20 cellular contexts compared by ENCODE assay signal in genomic region chr1:93671090-93671743, GRCh38. TPM values are rescaled to one million over a fixed set of nuclear protein-coding genes. Genes with fewer than 3 reads are reported as not detected.
DNase-seq lines count a peak whose midpoint lies in the region; ATAC-seq and TF ChIP-seq lines count a peak whose summit lies in the region.
"Had no signal": no experiment of that assay in that cellular context is flagged by ENCODE, and none has a peak within 500 bp of the region (broad histone marks: within the 10 kb centered on the region; RNA-seq: fewer than 3 reads in every experiment).

No MANE protein-coding gene starts in this region.

- H3K27ac ChIP-seq in heart left ventricle (peak overlapping the region in 9 of 12 donors; percentile 30 to 77 (median 73)), VCaP (peak overlapping the region; percentile 26), mesodermal cell (ENCODE audit: low read depth, low read length, severe bottlenecking) (peak overlapping the region; percentile 1), transverse colon (peak overlapping the region; percentile 13 to 74 (median 68))
- H3K27ac ChIP-seq: SK-N-MC had no signal

- no peak overlapping the region for H3K4me3 ChIP-seq in heart left ventricle
- no peak overlapping the region for H3K4me3 ChIP-seq in mesodermal cell (ENCODE audit: extremely low read depth, insufficient read depth, low read length, poor library complexity, severe bottlenecking)
- H3K4me3 ChIP-seq in transverse colon, result no peak overlapping the region
- H3K4me3 ChIP-seq: SK-N-MC had no signal

- H3K27me3 ChIP-seq in heart left ventricle (no peaks in the 10 kb centered on the region), transverse colon (no peaks in the 10 kb centered on the region)

- intact Hi-C loops in heart left ventricle (cut with DNase I), result loop anchor here in 1 of 10 donors (5.0 kb wide), 1 partner anchor 34 kb away; no protein-coding TSS in a partner anchor
- intact Hi-C loops in left cardiac atrium (cut with DNase I), result no loop called here
- intact Hi-C loops in transverse colon (cut with DNase I; ENCODE audit: low total_unique reads), result no loop called here

- 93 to 96% (median 95%) methylated on average over 12 of the region's 12 CpGs for WGBS in heart left ventricle, 4 donors
- 86 to 97% methylated on average over 4 to 11 of the region's 12 CpGs for WGBS in mesodermal cell (ENCODE audit: insufficient coverage in 2 of 2), 2 experiments
- 82 to 98% methylated on average over 4 to 12 of the region's 12 CpGs for WGBS in transverse colon (ENCODE audit: low coverage in 1 of 2), 2 donors

- DNase-seq in heart left ventricle (no peak), left cardiac atrium (no peak), transverse colon (no peak), DMS 273 (lab: John Stamatoyannopoulos, UW; ENCODE audit: unreplicated experiment) (no peak), NCI-H1092 treated with DMSO at 0.1 percent for 48 hours (lab: John Stamatoyannopoulos, UW) (no peak)
- DNase-seq: 8988T; activated CD4-positive, alpha-beta T cell treated with anti-CD3 and anti-CD28 coated beads for 4 hours; activated gamma-delta T cell treated with Interleukin-2 at 50 U/mL for 16 hours; activated T-cell treated with anti-CD3 and anti-CD28 coated beads, Interleukin-2, amount 50 U/mL, for 1 hour; CD4-positive, alpha-beta memory T cell; central memory CD4-positive, alpha-beta T cell; NCI-H1092; NCI-H187 treated with DMSO at 0.1 percent for 48 hours; NCI-H2227 treated with DMSO at 0.1 percent for 48 hours; nephron progenitor cell; stimulated activated CD4-positive, alpha-beta T cell treated with anti-CD3 and anti-CD28 coated beads, Interleukin-4, amount 100 ng/mL, for 1 hour had no signal

- TF ChIP-seq POLR2A in heart left ventricle (IDR thresholded peaks at IDR 0.05) (no peak), transverse colon (IDR thresholded peaks at IDR 0.05) (no peak)

- no peak for ATAC-seq in heart left ventricle
- ATAC-seq in left cardiac atrium, result no peak
- no peak for ATAC-seq in HG03097 (IDR thresholded peaks at IDR 0.05; ENCODE audit: low FRiP score, unreplicated experiment)

- H3K36me3 ChIP-seq in heart left ventricle, result peaks cover 0 to 18% (median 0%) of the 10 kb centered on the region in 9 donors
- H3K36me3 ChIP-seq in mesodermal cell (ENCODE audit: control insufficient read depth, insufficient read depth, low read length), result peaks cover 97% of the 10 kb centered on the region
- no peaks in the 10 kb centered on the region for H3K36me3 ChIP-seq in transverse colon

- no peak for TF ChIP-seq CTCF in heart left ventricle (IDR thresholded peaks at IDR 0.05)
- TF ChIP-seq CTCF in VCaP (conservative IDR thresholded peaks at IDR 0.05), result no peak
- TF ChIP-seq CTCF in transverse colon (IDR thresholded peaks at IDR 0.05), result no peak

- H3K9me3 ChIP-seq in heart left ventricle (no peaks in the 10 kb centered on the region), mesodermal cell (ENCODE audit: control insufficient read depth, low read length) (no peaks in the 10 kb centered on the region), transverse colon (no peaks in the 10 kb centered on the region)

- in situ Hi-C loops in transverse colon (cut with MboI; ENCODE audit: low pct_ligation_motif_present in 1 of 4, low pct_unique_long_range_greater_than_20kb in 1 of 4, low sequenced_read_pairs in 3 of 4), result no loop called here

- H3K4me1 ChIP-seq in heart left ventricle (peaks cover 17 to 99% (median 89%) of the 10 kb centered on the region in 12 donors), mesodermal cell (ENCODE audit: control insufficient read depth, insufficient read depth, low read length, poor library complexity, severe bottlenecking) (peaks cover 72% of the 10 kb centered on the region), transverse colon (peaks cover 23 to 62% (median 35%) of the 10 kb centered on the region in 4 donors)

- TF ChIP-seq EP300 in transverse colon (IDR thresholded peaks at IDR 0.05; ENCODE audit: low read depth), result no peak

RNA-seq across cellular contexts. Expression of gene BCAR3, which starts 10.4 kb away (rescaled TPM):
- total RNA-seq in heart left ventricle (10 to 100 TPM in 8 of 9 donors, 1 to 10 TPM in 1; 7.5 to 25.0 (median 17.3) TPM), left cardiac atrium (10 to 100 TPM; 12.4 to 17.5 TPM), transverse colon (10 to 100 TPM; 12.3 to 71.7 (median 40.5) TPM)
- 1 to 10 TPM; 6.4 to 7.4 TPM for polyA plus RNA-seq in heart left ventricle
- polyA plus RNA-seq in mesodermal cell (2013, experiment 1 of 2), result 38.3 TPM
- 40.0 TPM for polyA plus RNA-seq in mesodermal cell (2013, experiment 2 of 2)

Comparison
In these comparisons a context has a peak if more than half of its experiments do, and no peak if none do; other contexts are left out.
1. H3K27ac ChIP-seq: peak in every context shown above with its lines; median percentile 73 in heart left ventricle; 68 in transverse colon; 26 in VCaP; 1 in mesodermal cell.